1 cellular context compared by ENCODE assay signal in the genomic region with DNA sequence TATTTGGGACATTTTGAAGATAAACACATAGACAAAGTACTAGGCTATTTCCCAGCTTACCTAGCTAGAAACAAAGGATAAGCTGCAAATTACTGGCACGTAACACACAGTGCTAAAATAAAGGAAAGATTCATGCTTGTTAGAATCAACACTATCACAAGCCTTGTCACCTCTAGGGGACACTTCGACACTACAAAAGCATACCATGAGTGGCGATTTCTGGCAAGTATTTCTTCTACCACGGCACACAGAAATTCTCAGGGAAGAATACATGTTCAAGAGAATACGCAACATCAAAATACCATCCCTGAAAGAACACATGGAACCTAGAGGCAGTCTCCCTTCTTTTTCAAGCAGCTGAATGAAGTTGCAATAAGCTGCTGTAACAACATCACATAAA.
TF ChIP-seq lines count a peak whose summit lies in the region.

No MANE protein-coding gene starts in this region.

TF ChIP-seq in K562, 482 proteins besides CTCF, POLR2A, EP300 and RAD21:
- TF ChIP-seq, protein P1, sequence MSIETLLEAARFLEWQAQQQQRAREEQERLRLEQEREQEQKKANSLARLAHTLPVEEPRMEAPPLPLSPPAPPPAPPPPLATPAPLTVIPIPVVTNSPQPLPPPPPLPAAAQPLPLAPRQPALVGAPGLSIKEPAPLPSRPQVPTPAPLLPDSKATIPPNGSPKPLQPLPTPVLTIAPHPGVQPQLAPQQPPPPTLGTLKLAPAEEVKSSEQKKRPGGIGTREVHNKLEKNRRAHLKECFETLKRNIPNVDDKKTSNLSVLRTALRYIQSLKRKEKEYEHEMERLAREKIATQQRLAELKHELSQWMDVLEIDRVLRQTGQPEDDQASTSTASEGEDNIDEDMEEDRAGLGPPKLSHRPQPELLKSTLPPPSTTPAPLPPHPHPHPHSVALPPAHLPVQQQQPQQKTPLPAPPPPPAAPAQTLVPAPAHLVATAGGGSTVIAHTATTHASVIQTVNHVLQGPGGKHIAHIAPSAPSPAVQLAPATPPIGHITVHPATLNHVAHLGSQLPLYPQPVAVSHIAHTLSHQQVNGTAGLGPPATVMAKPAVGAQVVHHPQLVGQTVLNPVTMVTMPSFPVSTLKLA (conservative IDR thresholded peaks at IDR 0.05), result 0 out of 4 replicates have a peak, but pooled peaks of 1 of the 2 experiments have one; percentile 24
- TF ChIP-seq BRD9 (IDR thresholded peaks at IDR 0.05; ENCODE audit: low read depth, partially characterized antibody), result peak; percentile 61
- TF ChIP-seq ZKSCAN1 (IDR thresholded peaks at IDR 0.05; ENCODE audit: low read depth, low read length), result no peak
- TF ChIP-seq HCFC1 (IDR thresholded peaks at IDR 0.05; ENCODE audit: low read depth, low read length), result no peak
